1 cellular context compared by ENCODE assay signal in the genomic region with DNA sequence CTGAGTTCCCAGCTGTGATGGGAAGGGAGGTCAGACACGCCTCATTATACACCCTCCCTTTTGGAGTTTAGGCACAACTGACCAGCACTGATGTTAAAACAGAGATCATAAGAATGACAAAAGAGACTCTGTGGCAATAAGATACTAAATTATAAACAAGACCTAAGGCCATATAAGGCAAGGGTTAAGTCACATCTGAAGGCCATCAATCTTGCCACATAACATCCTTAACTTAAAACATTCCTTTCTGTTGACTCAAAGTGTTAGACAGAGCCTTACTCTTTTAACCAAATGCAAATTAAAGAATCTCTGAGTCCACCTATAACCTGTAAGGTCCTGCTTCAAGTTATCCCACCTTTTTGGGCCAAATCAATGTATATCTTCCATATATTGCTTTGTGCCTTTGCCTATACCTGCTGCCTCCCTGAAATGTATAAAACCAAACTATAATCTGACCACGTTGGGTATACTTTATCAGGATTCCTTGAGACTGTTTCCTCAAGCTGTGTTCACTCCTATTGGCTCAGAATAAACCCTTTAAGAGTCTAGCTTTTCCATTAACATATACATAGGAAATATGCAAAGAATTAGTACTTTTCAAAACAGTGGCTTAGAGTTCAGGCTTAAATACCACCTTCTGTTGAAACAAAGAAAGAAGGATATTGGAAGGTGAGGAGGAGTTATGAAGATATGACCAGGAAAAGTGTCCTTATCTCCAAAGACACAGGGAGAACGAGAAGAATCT.
TF ChIP-seq lines count a peak whose summit lies in the region.

No MANE protein-coding gene starts in this region.

TF ChIP-seq in K562, 482 proteins besides CTCF, POLR2A, EP300 and RAD21 (continued from another document):
- TF ChIP-seq ZNF57 (CRISPR knock-in tag; IDR thresholded peaks at IDR 0.05): no peak
- no peak for TF ChIP-seq ELF1 (tag; IDR thresholded peaks at IDR 0.05)
- no peak for TF ChIP-seq YY1 (IDR thresholded peaks at IDR 0.05; ENCODE audit: borderline replicate concordance in 1 of 3, control insufficient read depth in 1 of 3, extremely low read depth in 1 of 3, insufficient read depth in 3 of 3, insufficient read length in 1 of 3, insufficient replicate concordance in 2 of 3, low read depth in 1 of 3, low read length in 2 of 3)
- peak; percentile 79 for TF ChIP-seq TCF3 (CRISPR knock-in tag; IDR thresholded peaks at IDR 0.05)
- no peak for TF ChIP-seq ZNF507 (tag; conservative IDR thresholded peaks at IDR 0.05)
- TF ChIP-seq, protein P1, sequence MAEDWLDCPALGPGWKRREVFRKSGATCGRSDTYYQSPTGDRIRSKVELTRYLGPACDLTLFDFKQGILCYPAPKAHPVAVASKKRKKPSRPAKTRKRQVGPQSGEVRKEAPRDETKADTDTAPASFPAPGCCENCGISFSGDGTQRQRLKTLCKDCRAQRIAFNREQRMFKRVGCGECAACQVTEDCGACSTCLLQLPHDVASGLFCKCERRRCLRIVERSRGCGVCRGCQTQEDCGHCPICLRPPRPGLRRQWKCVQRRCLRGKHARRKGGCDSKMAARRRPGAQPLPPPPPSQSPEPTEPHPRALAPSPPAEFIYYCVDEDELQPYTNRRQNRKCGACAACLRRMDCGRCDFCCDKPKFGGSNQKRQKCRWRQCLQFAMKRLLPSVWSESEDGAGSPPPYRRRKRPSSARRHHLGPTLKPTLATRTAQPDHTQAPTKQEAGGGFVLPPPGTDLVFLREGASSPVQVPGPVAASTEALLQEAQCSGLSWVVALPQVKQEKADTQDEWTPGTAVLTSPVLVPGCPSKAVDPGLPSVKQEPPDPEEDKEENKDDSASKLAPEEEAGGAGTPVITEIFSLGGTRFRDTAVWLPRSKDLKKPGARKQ (CRISPR knock-in tag; IDR thresholded peaks at IDR 0.05): no peak
- TF ChIP-seq SOX6 (IDR thresholded peaks at IDR 0.05): 0 out of 2 replicates have a peak, but pooled peaks have one; percentile 17
- no peak for TF ChIP-seq ZNF232 (CRISPR knock-in tag; IDR thresholded peaks at IDR 0.05)
- TF ChIP-seq FOXP1 (CRISPR knock-in tag; IDR thresholded peaks at IDR 0.05): no peak
- no peak for TF ChIP-seq BRD4 (IDR thresholded peaks at IDR 0.05)
- TF ChIP-seq NR2F6 (CRISPR knock-in tag; IDR thresholded peaks at IDR 0.05): no peak
- no peak for TF ChIP-seq PRMT5 (CRISPR knock-in tag; IDR thresholded peaks at IDR 0.05)
- TF ChIP-seq, protein P2, sequence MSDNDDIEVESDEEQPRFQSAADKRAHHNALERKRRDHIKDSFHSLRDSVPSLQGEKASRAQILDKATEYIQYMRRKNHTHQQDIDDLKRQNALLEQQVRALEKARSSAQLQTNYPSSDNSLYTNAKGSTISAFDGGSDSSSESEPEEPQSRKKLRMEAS (CRISPR knock-in tag; IDR thresholded peaks at IDR 0.05): no peak
- TF ChIP-seq, protein P3, sequence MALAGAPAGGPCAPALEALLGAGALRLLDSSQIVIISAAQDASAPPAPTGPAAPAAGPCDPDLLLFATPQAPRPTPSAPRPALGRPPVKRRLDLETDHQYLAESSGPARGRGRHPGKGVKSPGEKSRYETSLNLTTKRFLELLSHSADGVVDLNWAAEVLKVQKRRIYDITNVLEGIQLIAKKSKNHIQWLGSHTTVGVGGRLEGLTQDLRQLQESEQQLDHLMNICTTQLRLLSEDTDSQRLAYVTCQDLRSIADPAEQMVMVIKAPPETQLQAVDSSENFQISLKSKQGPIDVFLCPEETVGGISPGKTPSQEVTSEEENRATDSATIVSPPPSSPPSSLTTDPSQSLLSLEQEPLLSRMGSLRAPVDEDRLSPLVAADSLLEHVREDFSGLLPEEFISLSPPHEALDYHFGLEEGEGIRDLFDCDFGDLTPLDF (CRISPR knock-in tag; IDR thresholded peaks at IDR 0.05): no peak
- no peak for TF ChIP-seq MTA1 (IDR thresholded peaks at IDR 0.05; ENCODE audit: borderline replicate concordance)
- no peak for TF ChIP-seq TFAM (CRISPR knock-in tag; conservative IDR thresholded peaks at IDR 0.05)
- TF ChIP-seq RUNX1 (IDR thresholded peaks at IDR 0.05; ENCODE audit: low read depth): no peak
- TF ChIP-seq, protein P4, sequence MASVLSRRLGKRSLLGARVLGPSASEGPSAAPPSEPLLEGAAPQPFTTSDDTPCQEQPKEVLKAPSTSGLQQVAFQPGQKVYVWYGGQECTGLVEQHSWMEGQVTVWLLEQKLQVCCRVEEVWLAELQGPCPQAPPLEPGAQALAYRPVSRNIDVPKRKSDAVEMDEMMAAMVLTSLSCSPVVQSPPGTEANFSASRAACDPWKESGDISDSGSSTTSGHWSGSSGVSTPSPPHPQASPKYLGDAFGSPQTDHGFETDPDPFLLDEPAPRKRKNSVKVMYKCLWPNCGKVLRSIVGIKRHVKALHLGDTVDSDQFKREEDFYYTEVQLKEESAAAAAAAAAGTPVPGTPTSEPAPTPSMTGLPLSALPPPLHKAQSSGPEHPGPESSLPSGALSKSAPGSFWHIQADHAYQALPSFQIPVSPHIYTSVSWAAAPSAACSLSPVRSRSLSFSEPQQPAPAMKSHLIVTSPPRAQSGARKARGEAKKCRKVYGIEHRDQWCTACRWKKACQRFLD (CRISPR knock-in tag; IDR thresholded peaks at IDR 0.05): no peak
- TF ChIP-seq, protein P5, sequence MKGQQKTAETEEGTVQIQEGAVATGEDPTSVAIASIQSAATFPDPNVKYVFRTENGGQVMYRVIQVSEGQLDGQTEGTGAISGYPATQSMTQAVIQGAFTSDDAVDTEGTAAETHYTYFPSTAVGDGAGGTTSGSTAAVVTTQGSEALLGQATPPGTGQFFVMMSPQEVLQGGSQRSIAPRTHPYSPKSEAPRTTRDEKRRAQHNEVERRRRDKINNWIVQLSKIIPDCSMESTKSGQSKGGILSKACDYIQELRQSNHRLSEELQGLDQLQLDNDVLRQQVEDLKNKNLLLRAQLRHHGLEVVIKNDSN (CRISPR knock-in tag; IDR thresholded peaks at IDR 0.05): no peak
- no peak for TF ChIP-seq MBD2 (IDR thresholded peaks at IDR 0.05; ENCODE audit: borderline replicate concordance, low read depth)
- TF ChIP-seq MEIS2 (IDR thresholded peaks at IDR 0.05; ENCODE audit: partially characterized antibody): peak; percentile 89
- TF ChIP-seq LCOR (CRISPR knock-in tag; IDR thresholded peaks at IDR 0.05): no peak
- TF ChIP-seq RBBP5 (IDR thresholded peaks at IDR 0.05; ENCODE audit: borderline replicate concordance, insufficient read depth, low read length, poor library complexity, severe bottlenecking): peak; percentile 29
- TF ChIP-seq, protein P6, sequence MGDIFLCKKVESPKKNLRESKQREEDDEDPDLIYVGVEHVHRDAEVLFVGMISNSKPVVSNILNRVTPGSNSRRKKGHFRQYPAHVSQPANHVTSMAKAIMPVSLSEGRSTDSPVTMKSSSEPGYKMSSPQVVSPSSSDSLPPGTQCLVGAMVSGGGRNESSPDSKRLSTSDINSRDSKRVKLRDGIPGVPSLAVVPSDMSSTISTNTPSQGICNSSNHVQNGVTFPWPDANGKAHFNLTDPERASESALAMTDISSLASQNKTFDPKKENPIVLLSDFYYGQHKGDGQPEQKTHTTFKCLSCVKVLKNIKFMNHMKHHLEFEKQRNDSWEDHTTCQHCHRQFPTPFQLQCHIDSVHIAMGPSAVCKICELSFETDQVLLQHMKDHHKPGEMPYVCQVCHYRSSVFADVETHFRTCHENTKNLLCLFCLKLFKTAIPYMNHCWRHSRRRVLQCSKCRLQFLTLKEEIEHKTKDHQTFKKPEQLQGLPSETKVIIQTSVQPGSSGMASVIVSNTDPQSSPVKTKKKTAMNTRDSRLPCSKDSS (IDR thresholded peaks at IDR 0.05; ENCODE audit: low read depth, partially characterized antibody): no peak
- TF ChIP-seq, protein P7, sequence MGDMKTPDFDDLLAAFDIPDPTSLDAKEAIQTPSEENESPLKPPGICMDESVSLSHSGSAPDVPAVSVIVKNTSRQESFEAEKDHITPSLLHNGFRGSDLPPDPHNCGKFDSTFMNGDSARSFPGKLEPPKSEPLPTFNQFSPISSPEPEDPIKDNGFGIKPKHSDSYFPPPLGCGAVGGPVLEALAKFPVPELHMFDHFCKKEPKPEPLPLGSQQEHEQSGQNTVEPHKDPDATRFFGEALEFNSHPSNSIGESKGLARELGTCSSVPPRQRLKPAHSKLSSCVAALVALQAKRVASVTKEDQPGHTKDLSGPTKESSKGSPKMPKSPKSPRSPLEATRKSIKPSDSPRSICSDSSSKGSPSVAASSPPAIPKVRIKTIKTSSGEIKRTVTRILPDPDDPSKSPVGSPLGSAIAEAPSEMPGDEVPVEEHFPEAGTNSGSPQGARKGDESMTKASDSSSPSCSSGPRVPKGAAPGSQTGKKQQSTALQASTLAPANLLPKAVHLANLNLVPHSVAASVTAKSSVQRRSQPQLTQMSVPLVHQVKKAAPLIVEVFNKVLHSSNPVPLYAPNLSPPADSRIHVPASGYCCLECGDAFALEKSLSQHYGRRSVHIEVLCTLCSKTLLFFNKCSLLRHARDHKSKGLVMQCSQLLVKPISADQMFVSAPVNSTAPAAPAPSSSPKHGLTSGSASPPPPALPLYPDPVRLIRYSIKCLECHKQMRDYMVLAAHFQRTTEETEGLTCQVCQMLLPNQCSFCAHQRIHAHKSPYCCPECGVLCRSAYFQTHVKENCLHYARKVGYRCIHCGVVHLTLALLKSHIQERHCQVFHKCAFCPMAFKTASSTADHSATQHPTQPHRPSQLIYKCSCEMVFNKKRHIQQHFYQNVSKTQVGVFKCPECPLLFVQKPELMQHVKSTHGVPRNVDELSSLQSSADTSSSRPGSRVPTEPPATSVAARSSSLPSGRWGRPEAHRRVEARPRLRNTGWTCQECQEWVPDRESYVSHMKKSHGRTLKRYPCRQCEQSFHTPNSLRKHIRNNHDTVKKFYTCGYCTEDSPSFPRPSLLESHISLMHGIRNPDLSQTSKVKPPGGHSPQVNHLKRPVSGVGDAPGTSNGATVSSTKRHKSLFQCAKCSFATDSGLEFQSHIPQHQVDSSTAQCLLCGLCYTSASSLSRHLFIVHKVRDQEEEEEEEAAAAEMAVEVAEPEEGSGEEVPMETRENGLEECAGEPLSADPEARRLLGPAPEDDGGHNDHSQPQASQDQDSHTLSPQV (IDR thresholded peaks at IDR 0.05): no peak
- TF ChIP-seq MCM5 (IDR thresholded peaks at IDR 0.05; ENCODE audit: low read depth): no peak
- TF ChIP-seq HSF4 (CRISPR knock-in tag; IDR thresholded peaks at IDR 0.05; ENCODE audit: borderline replicate concordance): no peak
- TF ChIP-seq, protein P8, sequence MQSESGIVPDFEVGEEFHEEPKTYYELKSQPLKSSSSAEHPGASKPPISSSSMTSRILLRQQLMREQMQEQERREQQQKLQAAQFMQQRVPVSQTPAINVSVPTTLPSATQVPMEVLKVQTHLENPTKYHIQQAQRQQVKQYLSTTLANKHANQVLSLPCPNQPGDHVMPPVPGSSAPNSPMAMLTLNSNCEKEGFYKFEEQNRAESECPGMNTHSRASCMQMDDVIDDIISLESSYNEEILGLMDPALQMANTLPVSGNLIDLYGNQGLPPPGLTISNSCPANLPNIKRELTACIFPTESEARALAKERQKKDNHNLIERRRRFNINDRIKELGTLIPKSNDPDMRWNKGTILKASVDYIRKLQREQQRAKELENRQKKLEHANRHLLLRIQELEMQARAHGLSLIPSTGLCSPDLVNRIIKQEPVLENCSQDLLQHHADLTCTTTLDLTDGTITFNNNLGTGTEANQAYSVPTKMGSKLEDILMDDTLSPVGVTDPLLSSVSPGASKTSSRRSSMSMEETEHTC (IDR thresholded peaks at IDR 0.05): no peak
- TF ChIP-seq TOE1 (IDR thresholded peaks at IDR 0.05; ENCODE audit: borderline replicate concordance): no peak
- no peak for TF ChIP-seq TOE1 (CRISPR knock-in tag; IDR thresholded peaks at IDR 0.05; ENCODE audit: borderline replicate concordance, low read depth)
- peak; percentile 58 for TF ChIP-seq TEAD4 (IDR thresholded peaks at IDR 0.05; ENCODE audit: low read length)
- no peak for TF ChIP-seq TEAD4 (CRISPR knock-in tag; IDR thresholded peaks at IDR 0.05; ENCODE audit: borderline replicate concordance)
- TF ChIP-seq BMI1 (IDR thresholded peaks at IDR 0.05; ENCODE audit: low read length): no peak
- TF ChIP-seq, protein P9, sequence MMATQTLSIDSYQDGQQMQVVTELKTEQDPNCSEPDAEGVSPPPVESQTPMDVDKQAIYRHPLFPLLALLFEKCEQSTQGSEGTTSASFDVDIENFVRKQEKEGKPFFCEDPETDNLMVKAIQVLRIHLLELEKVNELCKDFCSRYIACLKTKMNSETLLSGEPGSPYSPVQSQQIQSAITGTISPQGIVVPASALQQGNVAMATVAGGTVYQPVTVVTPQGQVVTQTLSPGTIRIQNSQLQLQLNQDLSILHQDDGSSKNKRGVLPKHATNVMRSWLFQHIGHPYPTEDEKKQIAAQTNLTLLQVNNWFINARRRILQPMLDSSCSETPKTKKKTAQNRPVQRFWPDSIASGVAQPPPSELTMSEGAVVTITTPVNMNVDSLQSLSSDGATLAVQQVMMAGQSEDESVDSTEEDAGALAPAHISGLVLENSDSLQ (IDR thresholded peaks at IDR 0.05): peak; percentile 62; the same call in 1 of the 2 replicates
- TF ChIP-seq, protein P10, sequence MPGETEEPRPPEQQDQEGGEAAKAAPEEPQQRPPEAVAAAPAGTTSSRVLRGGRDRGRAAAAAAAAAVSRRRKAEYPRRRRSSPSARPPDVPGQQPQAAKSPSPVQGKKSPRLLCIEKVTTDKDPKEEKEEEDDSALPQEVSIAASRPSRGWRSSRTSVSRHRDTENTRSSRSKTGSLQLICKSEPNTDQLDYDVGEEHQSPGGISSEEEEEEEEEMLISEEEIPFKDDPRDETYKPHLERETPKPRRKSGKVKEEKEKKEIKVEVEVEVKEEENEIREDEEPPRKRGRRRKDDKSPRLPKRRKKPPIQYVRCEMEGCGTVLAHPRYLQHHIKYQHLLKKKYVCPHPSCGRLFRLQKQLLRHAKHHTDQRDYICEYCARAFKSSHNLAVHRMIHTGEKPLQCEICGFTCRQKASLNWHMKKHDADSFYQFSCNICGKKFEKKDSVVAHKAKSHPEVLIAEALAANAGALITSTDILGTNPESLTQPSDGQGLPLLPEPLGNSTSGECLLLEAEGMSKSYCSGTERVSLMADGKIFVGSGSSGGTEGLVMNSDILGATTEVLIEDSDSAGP (CRISPR knock-in tag; IDR thresholded peaks at IDR 0.05): no peak
- TF ChIP-seq KDM1A (IDR thresholded peaks at IDR 0.05): peak in 1 of 2 experiments; percentile 34; a peak in 1 of 4 replicates
- TF ChIP-seq CBFA2T3 (IDR thresholded peaks at IDR 0.05): peak; percentile 75
- no peak for TF ChIP-seq CHD4 (IDR thresholded peaks at IDR 0.05; ENCODE audit: insufficient read depth, insufficient replicate concordance, low read depth, low read length, poor library complexity, severe bottlenecking)
- peak; percentile 68 for TF ChIP-seq ARID1B (IDR thresholded peaks at IDR 0.05)
- no peak for TF ChIP-seq MAFG (tag; conservative IDR thresholded peaks at IDR 0.05)
- TF ChIP-seq, protein P11, sequence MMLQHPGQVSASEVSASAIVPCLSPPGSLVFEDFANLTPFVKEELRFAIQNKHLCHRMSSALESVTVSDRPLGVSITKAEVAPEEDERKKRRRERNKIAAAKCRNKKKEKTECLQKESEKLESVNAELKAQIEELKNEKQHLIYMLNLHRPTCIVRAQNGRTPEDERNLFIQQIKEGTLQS (IDR thresholded peaks at IDR 0.05): no peak
- TF ChIP-seq, protein P11 (CRISPR knock-in tag; conservative IDR thresholded peaks at IDR 0.05): no peak
- no peak for TF ChIP-seq ZNF431 (CRISPR knock-in tag; IDR thresholded peaks at IDR 0.05)
- TF ChIP-seq, protein P12, sequence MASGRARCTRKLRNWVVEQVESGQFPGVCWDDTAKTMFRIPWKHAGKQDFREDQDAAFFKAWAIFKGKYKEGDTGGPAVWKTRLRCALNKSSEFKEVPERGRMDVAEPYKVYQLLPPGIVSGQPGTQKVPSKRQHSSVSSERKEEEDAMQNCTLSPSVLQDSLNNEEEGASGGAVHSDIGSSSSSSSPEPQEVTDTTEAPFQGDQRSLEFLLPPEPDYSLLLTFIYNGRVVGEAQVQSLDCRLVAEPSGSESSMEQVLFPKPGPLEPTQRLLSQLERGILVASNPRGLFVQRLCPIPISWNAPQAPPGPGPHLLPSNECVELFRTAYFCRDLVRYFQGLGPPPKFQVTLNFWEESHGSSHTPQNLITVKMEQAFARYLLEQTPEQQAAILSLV (tag; IDR thresholded peaks at IDR 0.05): no peak
